20 cellular contexts compared by ENCODE assay signal in genomic region chr5:143543358-143544255, GRCh38.
DNase-seq lines count a peak whose midpoint lies in the region; ATAC-seq, FAIRE-seq and TF ChIP-seq lines count a peak whose summit lies in the region.
"Had no signal": no experiment of that assay in that cellular context is flagged by ENCODE, and none has a peak within 500 bp of the region (broad histone marks: within the 10 kb centered on the region; RNA-seq: fewer than 3 reads in every experiment).

No MANE protein-coding gene starts in this region.

- no peak overlapping the region for H2AFZ ChIP-seq in endothelial cell of umbilical vein (ENCODE audit: low read depth, low read length)

- H3K79me1 ChIP-seq in mesendoderm (ENCODE audit: low read length): no peaks in the 10 kb centered on the region

- no peak overlapping the region for H3K27ac ChIP-seq in Panc1 (ENCODE audit: low read length)
- H3K27ac ChIP-seq in endothelial cell of umbilical vein (ENCODE audit: insufficient read depth, low read depth, low read length): no peak overlapping the region
- H3K27ac ChIP-seq in mesendoderm (ENCODE audit: low read depth, low read length): no peak overlapping the region
- no peak overlapping the region for H3K27ac ChIP-seq in naive thymus-derived CD4-positive, alpha-beta T cell (ENCODE audit: low read depth, low read length)
- H3K27ac ChIP-seq: right atrium auricular region, SK-N-MC, vagina had no signal

- H3K18ac ChIP-seq in mesendoderm (ENCODE audit: low read length): peak overlapping the region; percentile 60

- no peak overlapping the region for H2BK5ac ChIP-seq in mesendoderm (ENCODE audit: low read length)

- ATAC-seq in Panc1 (peak; percentile 72), HG03571 (IDR thresholded peaks at IDR 0.05; ENCODE audit: unreplicated experiment) (no peak)
- no peak for ATAC-seq in naive thymus-derived CD4-positive, alpha-beta T cell
- ATAC-seq: stimulated activated memory B cell treated with anti-CD40 and anti-IgM and Interleukin-4, amounts not matched to agents 10 μg/mL and 1 μg/mL and 100 μg/mL, for 72 hours had no signal

- BruUV-seq in Panc1 (replicated peaks; lab: Mats Ljungman, UMichigan) (no TSS peak), endothelial cell of umbilical vein (replicated peaks; lab: Mats Ljungman, UMichigan) (no TSS peak)

- peaks cover 0 to 10% (median 4%) of the 10 kb centered on the region in 11 donors for H3K9me3 Mint-ChIP-seq in naive thymus-derived CD4-positive, alpha-beta T cell

- H2AK5ac ChIP-seq in mesendoderm (ENCODE audit: low read length): no peak overlapping the region

- H3K4me1 ChIP-seq in Panc1 (ENCODE audit: control insufficient read depth, insufficient read depth, low read length) (no peaks in the 10 kb centered on the region), endothelial cell of umbilical vein (ENCODE audit: control insufficient read depth, extremely low read depth, insufficient read depth, low read length) (no peaks in the 10 kb centered on the region), mesendoderm (ENCODE audit: control insufficient read depth, low read depth, low read length) (peaks cover 3% of the 10 kb centered on the region)
- no peaks in the 10 kb centered on the region for H3K4me1 ChIP-seq in naive thymus-derived CD4-positive, alpha-beta T cell (ENCODE audit: control insufficient read depth in 2 of 2, insufficient read depth in 2 of 2, low read length in 2 of 2)
- H3K4me1 ChIP-seq: BE2C, vagina had no signal

- no peaks in the 10 kb centered on the region for H4K20me1 ChIP-seq in endothelial cell of umbilical vein (replicated peaks; ENCODE audit: control insufficient read depth, extremely low read depth, insufficient read depth, low read length)

- no peak overlapping the region for H3K4me3 Mint-ChIP-seq in naive thymus-derived CD4-positive, alpha-beta T cell
- H3K4me3 Mint-ChIP-seq: activated naive CD4-positive, alpha-beta T cell treated with anti-CD3 and anti-CD28 coated beads for 36 hours; naive B cell; stimulated activated memory B cell treated with anti-CD40 and anti-IgM and Interleukin-4, amounts not matched to agents 10 μg/mL and 1 μg/mL and 100 μg/mL, for 72 hours had no signal

- no peaks in the 10 kb centered on the region for H3K4me1 Mint-ChIP-seq in naive thymus-derived CD4-positive, alpha-beta T cell
- H3K4me1 Mint-ChIP-seq: naive B cell; stimulated activated memory B cell treated with anti-CD40 and anti-IgM and Interleukin-4, amounts not matched to agents 10 μg/mL and 1 μg/mL and 100 μg/mL, for 72 hours had no signal

- 0 out of 2 replicates have a peak, but pooled peaks cover 4% of the 10 kb centered on the region for H3K9me3 ChIP-seq in Panc1 (ENCODE audit: control insufficient read depth, insufficient read depth, low read depth, low read length)
- no peaks in the 10 kb centered on the region for H3K9me3 ChIP-seq in endothelial cell of umbilical vein (replicated peaks; ENCODE audit: control insufficient read depth, insufficient read depth, low read length)
- no peaks in the 10 kb centered on the region for H3K9me3 ChIP-seq in naive thymus-derived CD4-positive, alpha-beta T cell (ENCODE audit: control insufficient read depth in 2 of 3, low read length in 3 of 3)
- H3K9me3 ChIP-seq: BE2C, vagina had no signal

- H3K27ac Mint-ChIP-seq in naive thymus-derived CD4-positive, alpha-beta T cell: no peak overlapping the region
- H3K27ac Mint-ChIP-seq: activated naive CD4-positive, alpha-beta T cell treated with anti-CD3 and anti-CD28 coated beads for 36 hours; naive B cell; stimulated activated memory B cell treated with anti-CD40 and anti-IgM and Interleukin-4, amounts not matched to agents 10 μg/mL and 1 μg/mL and 100 μg/mL, for 72 hours had no signal

- H3K4me2 ChIP-seq in endothelial cell of umbilical vein (ENCODE audit: insufficient read depth, low read length) (no peak overlapping the region), mesendoderm (ENCODE audit: low read length) (no peak overlapping the region)

- no peak overlapping the region for H3K4ac ChIP-seq in mesendoderm (ENCODE audit: low read depth, low read length)

- no peak for FAIRE-seq in endothelial cell of umbilical vein (lab: Jason Lieb, UNC)

- in situ Hi-C loops in Panc1 (cut with HindIII; ENCODE audit: low pct_unique_long_range_greater_than_20kb, low sequenced_read_pairs) (no loop called here), G401 (cut with HindIII; ENCODE audit: low sequenced_read_pairs) (no loop called here)

- CTCF ChIA-PET in Panc1 (lab: Charles Lee) (no interaction called here), endothelial cell of umbilical vein (lab: Charles Lee) (interaction anchor here (1.0 to 1.9 kb wide), 4 partner anchors 11 to 139 kb away, joined by 3 to 4 read pairs (median 4); no protein-coding TSS in a partner anchor)
- CTCF ChIA-PET in naive thymus-derived CD4-positive, alpha-beta T cell (lab: Charles Lee): no interaction called here

- POLR2A ChIA-PET in Panc1 (lab: Charles Lee) (no interaction called here), endothelial cell of umbilical vein (lab: Charles Lee) (no interaction called here)
- POLR2A ChIA-PET in naive thymus-derived CD4-positive, alpha-beta T cell (lab: Charles Lee): no interaction called here

- H3K36me3 Mint-ChIP-seq in naive thymus-derived CD4-positive, alpha-beta T cell: no peaks in the 10 kb centered on the region
- H3K36me3 Mint-ChIP-seq: naive B cell; stimulated activated memory B cell treated with anti-CD40 and anti-IgM and Interleukin-4, amounts not matched to agents 10 μg/mL and 1 μg/mL and 100 μg/mL, for 72 hours had no signal

- H3K79me2 ChIP-seq in endothelial cell of umbilical vein (ENCODE audit: control insufficient read depth, insufficient read depth, low read length): no peaks in the 10 kb centered on the region
- no peaks in the 10 kb centered on the region for H3K79me2 ChIP-seq in mesendoderm (ENCODE audit: control insufficient read depth, insufficient read depth, low read length)

- intact Hi-C loops in Panc1 (cut with micrococcal nuclease; ENCODE audit: unreplicated experiment): no loop called here
- intact Hi-C loops in endothelial cell of umbilical vein (cut with micrococcal nuclease): loop anchor here (5.0 kb wide), 1 partner anchor 809 kb away; no protein-coding TSS in a partner anchor
- intact Hi-C loops in naive thymus-derived CD4-positive, alpha-beta T cell (cut with micrococcal nuclease): no loop called here
- intact Hi-C loops in posterior cingulate gyrus (cut with DNase I): no loop called here

- no peak overlapping the region for H2BK120ac ChIP-seq in mesendoderm (ENCODE audit: low read depth, low read length)

- no peaks in the 10 kb centered on the region for H3K27me3 ChIP-seq in Panc1 (ENCODE audit: control insufficient read depth, insufficient read depth, low read length)
- H3K27me3 ChIP-seq in endothelial cell of umbilical vein (ENCODE audit: control insufficient read depth in 2 of 2, insufficient read depth in 2 of 2, low read length in 2 of 2): no peaks in the 10 kb centered on the region
- H3K27me3 ChIP-seq in mesendoderm (ENCODE audit: insufficient read depth, low read length, poor library complexity): no peaks in the 10 kb centered on the region
- H3K27me3 ChIP-seq in naive thymus-derived CD4-positive, alpha-beta T cell (ENCODE audit: control insufficient read depth in 2 of 2, insufficient read depth in 2 of 2, low read length in 2 of 2): no peaks in the 10 kb centered on the region
- H3K27me3 ChIP-seq: BE2C, right atrium auricular region, vagina had no signal

- no peaks in the 10 kb centered on the region for H3K9me1 ChIP-seq in endothelial cell of umbilical vein (replicated peaks; ENCODE audit: control insufficient read depth, extremely low read depth, insufficient read depth, low read length)

- H3K36me3 ChIP-seq in Panc1 (ENCODE audit: control insufficient read depth, insufficient read depth, low read length) (no peaks in the 10 kb centered on the region), endothelial cell of umbilical vein (ENCODE audit: control insufficient read depth in 2 of 2, extremely low read depth in 1 of 2, insufficient read depth in 2 of 2, low read length in 2 of 2) (no peaks in the 10 kb centered on the region), mesendoderm (ENCODE audit: control insufficient read depth, insufficient read depth, low read length) (no peaks in the 10 kb centered on the region)
- H3K36me3 ChIP-seq in naive thymus-derived CD4-positive, alpha-beta T cell (ENCODE audit: control insufficient read depth in 2 of 3, insufficient read depth in 3 of 3, low read length in 3 of 3): no peaks in the 10 kb centered on the region
- H3K36me3 ChIP-seq: BE2C, right atrium auricular region, vagina had no signal

- no peak overlapping the region for H2BK15ac ChIP-seq in mesendoderm (replicated peaks; ENCODE audit: low read depth)

- H4K8ac ChIP-seq in mesendoderm (ENCODE audit: low read depth, low read length): no peak overlapping the region

- TF ChIP-seq POLR2A in endothelial cell of umbilical vein (IDR thresholded peaks at IDR 0.05; ENCODE audit: low read depth, low read length): no peak

- WGBS in mesendoderm (ENCODE audit: extremely low coverage, insufficient coverage, low lambda C conversion rate): no CpG with 5 or more reads among the region's 2 CpGs

- H3K4me3 ChIP-seq in Panc1 (ENCODE audit: low read depth in 2 of 2, low read length in 2 of 2) (no peak overlapping the region), endothelial cell of umbilical vein (replicated peaks in 1 of 3; ENCODE audit: insufficient read depth in 1 of 3, low read depth in 1 of 3, low read length in 3 of 3) (no peak overlapping the region), mesendoderm (ENCODE audit: low read length) (no peak overlapping the region)
- no peak overlapping the region for H3K4me3 ChIP-seq in naive thymus-derived CD4-positive, alpha-beta T cell (ENCODE audit: low read length)
- H3K4me3 ChIP-seq: right atrium auricular region, SK-N-MC, vagina had no signal

- H3K9ac ChIP-seq in endothelial cell of umbilical vein (replicated peaks; ENCODE audit: extremely low read depth, insufficient read depth, low read length) (no peak overlapping the region), mesendoderm (ENCODE audit: low read length) (no peak overlapping the region)

- dilution Hi-C loops in endothelial cell of umbilical vein (cut with MboI; ENCODE audit: extremely low pct_ligation_motif_present, low sequenced_read_pairs): no loop called here

- H3K56ac ChIP-seq in mesendoderm (ENCODE audit: low read length): no peak overlapping the region

- no peak overlapping the region for H3K23ac ChIP-seq in mesendoderm (ENCODE audit: low read length)

- peaks cover 0 to 3% (median 0%) of the 10 kb centered on the region in 5 donors for H3K27me3 Mint-ChIP-seq in naive thymus-derived CD4-positive, alpha-beta T cell
- H3K27me3 Mint-ChIP-seq: stimulated activated memory B cell treated with anti-CD40 and anti-IgM and Interleukin-4, amounts not matched to agents 10 μg/mL and 1 μg/mL and 100 μg/mL, for 72 hours had no signal

- no peak overlapping the region for H4K5ac ChIP-seq in mesendoderm (ENCODE audit: low read length)

- peak; percentile 37 for DNase-seq in AG20443 (ENCODE audit: low spot score)
- DNase-seq in Panc1 (ENCODE audit: low read depth, low spot score): no peak
- DNase-seq in endothelial cell of umbilical vein (ENCODE audit: low read depth, low spot score): no peak
- peak; percentile 62 for DNase-seq in mesendoderm
- DNase-seq in naive thymus-derived CD4-positive, alpha-beta T cell: no peak
- DNase-seq in posterior cingulate gyrus: no peak
- DNase-seq in G401 (ENCODE audit: low spot score): no peak
- DNase-seq: activated naive CD4-positive, alpha-beta T cell treated with anti-CD3 and anti-CD28 coated beads for 36 hours; BE2C; erythroblast; Kasumi-1; naive B cell; NCI-H2081; NK-92 treated with Interleukin-12 subunit alpha and Interleukin-12 subunit beta, amount 100 ng/mL, for 24 hours; stimulated activated CD4-positive, alpha-beta T cell treated with anti-CD3 and anti-CD28 coated beads, Interleukin-4, amount 100 ng/mL, for 24 hours had no signal

- TF ChIP-seq CTCF in Panc1 (IDR thresholded peaks at IDR 0.05) (no peak), endothelial cell of umbilical vein (IDR thresholded peaks at IDR 0.05; ENCODE audit: extremely low read depth in 1 of 2, insufficient read depth in 1 of 2, low read depth in 1 of 2, low read length in 2 of 2) (no peak)

Comparison
In these comparisons a context has a peak if more than half of its experiments do, and no peak if none do; other contexts are left out.
1. DNase-seq: peak in AG20443 (single experiment) and mesendoderm (single experiment); none in Panc1 (single experiment), endothelial cell of umbilical vein (single experiment), naive thymus-derived CD4-positive, alpha-beta T cell (0 of 9), posterior cingulate gyrus (0 of 10) and G401 (single experiment).